ENCODE assay signal across 8 cellular contexts in genomic region chr19:6218497-6219146, GRCh38.
DNase-seq lines count a peak whose midpoint lies in the region; ATAC-seq and TF ChIP-seq lines count a peak whose summit lies in the region.

No MANE protein-coding gene starts in this region.

- H3K27ac Mint-ChIP-seq in activated naive CD8-positive, alpha-beta T cell treated with anti-CD3 and anti-CD28 coated beads, Interleukin-2, amount 50 U/mL, for 24 hours: no peak overlapping the region

- H3K9me3 Mint-ChIP-seq in activated naive CD8-positive, alpha-beta T cell treated with anti-CD3 and anti-CD28 coated beads, Interleukin-2, amount 50 U/mL, for 24 hours: no peaks in the 10 kb centered on the region

- 13 to 46% (median 41%) methylated on average over 10 to 17 of the region's 17 CpGs for WGBS in heart left ventricle, 4 donors

- peak; percentile 93 for DNase-seq in GM03348 (ENCODE audit: low spot score)
- DNase-seq in Kasumi-1 (lab: John Stamatoyannopoulos, UW): peak; percentile 65 to 85
- DNase-seq in SW480 (ENCODE audit: low spot score): peak; percentile 60
- DNase-seq in activated naive CD8-positive, alpha-beta T cell treated with anti-CD3 and anti-CD28 coated beads, Interleukin-2, amount 50 U/mL, for 24 hours: peak; percentile 87
- DNase-seq in heart left ventricle: peak; percentile 84 to 92 (median 89)
- peak; percentile 81 for DNase-seq in putamen (ENCODE audit: low spot score)

- peak; percentile 93 to 99 (median 96) for TF ChIP-seq CTCF in heart left ventricle (IDR thresholded peaks at IDR 0.05)

- peak; percentile 67 for ATAC-seq in activated naive CD8-positive, alpha-beta T cell treated with anti-CD3 and anti-CD28 coated beads, Interleukin-2, amount 50 U/mL, for 24 hours
- ATAC-seq in heart left ventricle (peak; percentile 66 to 86 (median 72)), HG02973 (IDR thresholded peaks at IDR 0.05; ENCODE audit: unreplicated experiment) (no peak), HG02870 (IDR thresholded peaks at IDR 0.05; ENCODE audit: unreplicated experiment) (no peak)

- no peak overlapping the region for H3K4me3 ChIP-seq in heart left ventricle

- no peaks in the 10 kb centered on the region for H3K9me3 ChIP-seq in heart left ventricle

- no peaks in the 10 kb centered on the region for H3K27me3 ChIP-seq in heart left ventricle

- no peaks in the 10 kb centered on the region for H3K36me3 Mint-ChIP-seq in activated naive CD8-positive, alpha-beta T cell treated with anti-CD3 and anti-CD28 coated beads, Interleukin-2, amount 50 U/mL, for 24 hours (ENCODE audit: low read depth)

- H3K27me3 Mint-ChIP-seq in activated naive CD8-positive, alpha-beta T cell treated with anti-CD3 and anti-CD28 coated beads, Interleukin-2, amount 50 U/mL, for 24 hours: no peaks in the 10 kb centered on the region

- H3K4me3 Mint-ChIP-seq in activated naive CD8-positive, alpha-beta T cell treated with anti-CD3 and anti-CD28 coated beads, Interleukin-2, amount 50 U/mL, for 24 hours: no peak overlapping the region

- intact Hi-C loops in heart left ventricle (cut with DNase I): loop anchor here (1.0 to 5.0 kb wide), 9 partner anchors 44 to 170 kb away; no protein-coding TSS in a partner anchor

- peak overlapping the region in 4 of 12 donors; percentile 8 to 41 (median 12) for H3K27ac ChIP-seq in heart left ventricle

- TF ChIP-seq POLR2A in heart left ventricle (IDR thresholded peaks at IDR 0.05): no peak

- peaks cover 8 to 63% (median 45%) of the 10 kb centered on the region in 12 donors for H3K4me1 ChIP-seq in heart left ventricle

- peaks cover 0 to 50% (median 19%) of the 10 kb centered on the region in 9 donors for H3K36me3 ChIP-seq in heart left ventricle

- no peaks in the 10 kb centered on the region for H3K4me1 Mint-ChIP-seq in activated naive CD8-positive, alpha-beta T cell treated with anti-CD3 and anti-CD28 coated beads, Interleukin-2, amount 50 U/mL, for 24 hours

Comparison
In these comparisons a context has a peak if more than half of its experiments do, and no peak if none do; other contexts are left out.
1. ATAC-seq: peak in activated naive CD8-positive, alpha-beta T cell treated with anti-CD3 and anti-CD28 coated beads, Interleukin-2, amount 50 U/mL, for 24 hours (single experiment) and heart left ventricle (4 of 4); none in HG02973 (single experiment) and HG02870 (single experiment).
2. Peak in every context shown above with its lines, with median percentiles within 50 percentile points of each other: DNase-seq.